ENCODE assay signal across 17 cellular contexts in the genomic region with DNA sequence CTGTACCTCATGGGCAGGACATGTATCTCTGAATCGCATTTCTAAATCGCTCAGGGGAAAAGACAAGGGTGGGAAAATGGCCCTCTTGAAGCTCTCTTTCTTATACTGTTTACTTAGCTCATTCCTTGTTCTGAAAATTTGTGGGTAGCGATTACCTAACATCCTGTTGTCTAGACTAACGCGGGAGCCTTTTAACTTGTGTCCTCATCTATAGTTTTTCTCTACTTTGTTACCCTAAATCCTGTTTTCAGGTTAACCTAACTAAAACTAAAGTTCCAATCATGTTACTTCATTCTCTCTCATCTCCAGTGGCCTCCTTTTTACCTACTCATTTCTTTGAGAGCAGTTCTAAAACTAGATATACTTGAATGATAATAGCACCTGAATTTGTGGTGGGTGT. TPM values are rescaled to one million over a fixed set of nuclear protein-coding genes. Genes with fewer than 3 reads are reported as not detected.
DNase-seq lines count a peak whose midpoint lies in the region; ATAC-seq and TF ChIP-seq lines count a peak whose summit lies in the region.
"Had no signal": no experiment of that assay in that cellular context is flagged by ENCODE, and none has a peak within 500 bp of the region (broad histone marks: within the 10 kb centered on the region; RNA-seq: fewer than 3 reads in every experiment).

No MANE protein-coding gene starts in this region.

- TF ChIP-seq CTCF in fibroblast of pulmonary artery (IDR thresholded peaks at IDR 0.05; ENCODE audit: low read length, missing control alignments), result no peak

- CTCF ChIA-PET in activated CD4-positive, alpha-beta memory T cell treated with anti-CD3 and anti-CD28 coated beads for 36 hours (lab: Charles Lee), result no interaction called here

- DNase-seq in CD4-positive, CD25-positive, alpha-beta regulatory T cell, result peak in 2 of 3 donors; percentile 35 to 45
- DNase-seq in activated CD4-positive, alpha-beta memory T cell treated with anti-CD3 and anti-CD28 coated beads for 36 hours, result no peak
- DNase-seq in fibroblast of pulmonary artery (ENCODE audit: low read depth) (peak; percentile 56), hepatic stellate cell (ENCODE audit: low spot score) (no peak), HuH-7 (ENCODE audit: low spot score) (no peak)
- DNase-seq: activated CD8-positive, alpha-beta memory T cell treated with anti-CD3 and anti-CD28 coated beads for 24 hours; activated naive CD8-positive, alpha-beta T cell treated with anti-CD3 and anti-CD28 coated beads, Interleukin-2, amount 50 U/mL, for 24 hours; C1 segment of cervical spinal cord; GDM1; Kasumi-1; NCI-H2227 treated with DMSO at 0.1 percent for 48 hours; right cardiac atrium; T-helper 9 cell had no signal

- peaks cover 15% of the 10 kb centered on the region for H3K36me3 Mint-ChIP-seq in CD4-positive, CD25-positive, alpha-beta regulatory T cell
- peaks cover 13% of the 10 kb centered on the region for H3K36me3 Mint-ChIP-seq in activated CD4-positive, alpha-beta memory T cell treated with anti-CD3 and anti-CD28 coated beads for 36 hours

- H3K27ac Mint-ChIP-seq in CD4-positive, CD25-positive, alpha-beta regulatory T cell, result peak overlapping the region in 1 of 3 donors; percentile 67
- H3K27ac Mint-ChIP-seq in activated CD4-positive, alpha-beta memory T cell treated with anti-CD3 and anti-CD28 coated beads for 36 hours, result peak overlapping the region; percentile 61
- H3K27ac Mint-ChIP-seq: activated naive CD8-positive, alpha-beta T cell treated with anti-CD3 and anti-CD28 coated beads, Interleukin-2, amount 50 U/mL, for 24 hours; nephron had no signal

- H3K4me3 Mint-ChIP-seq in CD4-positive, CD25-positive, alpha-beta regulatory T cell, result peak overlapping the region in 3 of 4 donors; percentile 26 to 76 (median 68)
- H3K4me3 Mint-ChIP-seq in activated CD4-positive, alpha-beta memory T cell treated with anti-CD3 and anti-CD28 coated beads for 36 hours, result peak overlapping the region; percentile 20
- H3K4me3 Mint-ChIP-seq: activated naive CD8-positive, alpha-beta T cell treated with anti-CD3 and anti-CD28 coated beads, Interleukin-2, amount 50 U/mL, for 24 hours; nephron had no signal

- H3K9me3 ChIP-seq in CD4-positive, CD25-positive, alpha-beta regulatory T cell (ENCODE audit: control insufficient read depth in 2 of 2, low read length in 2 of 2), result no peaks in the 10 kb centered on the region

- peaks cover 24 to 63% (median 40%) of the 10 kb centered on the region in 4 donors for H3K4me1 Mint-ChIP-seq in CD4-positive, CD25-positive, alpha-beta regulatory T cell
- peaks cover 59% of the 10 kb centered on the region for H3K4me1 Mint-ChIP-seq in activated CD4-positive, alpha-beta memory T cell treated with anti-CD3 and anti-CD28 coated beads for 36 hours (ENCODE audit: low read depth)

- POLR2A ChIA-PET in activated CD4-positive, alpha-beta memory T cell treated with anti-CD3 and anti-CD28 coated beads for 36 hours (lab: Charles Lee), result no interaction called here

- no peaks in the 10 kb centered on the region for H3K27me3 ChIP-seq in CD4-positive, CD25-positive, alpha-beta regulatory T cell (ENCODE audit: control insufficient read depth, insufficient read depth, low read length)

- no peaks in the 10 kb centered on the region for H3K9me3 Mint-ChIP-seq in CD4-positive, CD25-positive, alpha-beta regulatory T cell
- H3K9me3 Mint-ChIP-seq in activated CD4-positive, alpha-beta memory T cell treated with anti-CD3 and anti-CD28 coated beads for 36 hours, result no peaks in the 10 kb centered on the region
- H3K9me3 Mint-ChIP-seq: activated naive CD8-positive, alpha-beta T cell treated with anti-CD3 and anti-CD28 coated beads, Interleukin-2, amount 50 U/mL, for 24 hours; nephron had no signal

- intact Hi-C loops in activated CD4-positive, alpha-beta memory T cell treated with anti-CD3 and anti-CD28 coated beads for 36 hours (cut with micrococcal nuclease), result loop anchor here (1.0 to 5.0 kb wide), 3 partner anchors 16 to 218 kb away; partner anchors contain the start of genes CCDC110 and CFAP97

- H3K27me3 Mint-ChIP-seq in CD4-positive, CD25-positive, alpha-beta regulatory T cell, result no peaks in the 10 kb centered on the region
- H3K27me3 Mint-ChIP-seq in activated CD4-positive, alpha-beta memory T cell treated with anti-CD3 and anti-CD28 coated beads for 36 hours, result no peaks in the 10 kb centered on the region
- H3K27me3 Mint-ChIP-seq: activated naive CD8-positive, alpha-beta T cell treated with anti-CD3 and anti-CD28 coated beads, Interleukin-2, amount 50 U/mL, for 24 hours had no signal

- peak overlapping the region; percentile 50 for H3K27ac ChIP-seq in CD4-positive, CD25-positive, alpha-beta regulatory T cell (ENCODE audit: insufficient read depth, low read length, poor library complexity, severe bottlenecking)

- H3K4me1 ChIP-seq in CD4-positive, CD25-positive, alpha-beta regulatory T cell (ENCODE audit: control insufficient read depth, insufficient read depth, low read length, poor library complexity, severe bottlenecking), result peaks cover 44% of the 10 kb centered on the region

- peak overlapping the region; percentile 49 for H3K4me3 ChIP-seq in CD4-positive, CD25-positive, alpha-beta regulatory T cell (ENCODE audit: low read depth, low read length)
- no peak overlapping the region for H3K4me3 ChIP-seq in fibroblast of pulmonary artery (replicated peaks; ENCODE audit: low read depth, low read length)

- H3K36me3 ChIP-seq in CD4-positive, CD25-positive, alpha-beta regulatory T cell (ENCODE audit: control insufficient read depth, insufficient read depth, low read length), result no peaks in the 10 kb centered on the region

- ATAC-seq in CD4-positive, CD25-positive, alpha-beta regulatory T cell (ENCODE audit: low read depth in 2 of 2), result no peak
- ATAC-seq in GM18868 (IDR thresholded peaks at IDR 0.05; ENCODE audit: unreplicated experiment), result peak; percentile 25
- no peak for ATAC-seq in HG03135 (IDR thresholded peaks at IDR 0.05; ENCODE audit: unreplicated experiment)
- no peak for ATAC-seq in HG03442 (IDR thresholded peaks at IDR 0.05; ENCODE audit: unreplicated experiment)
- ATAC-seq: activated naive CD8-positive, alpha-beta T cell treated with anti-CD3 and anti-CD28 coated beads, Interleukin-2, amount 50 U/mL, for 24 hours; right cardiac atrium had no signal

RNA-seq across cellular contexts. Expression of gene SNX25, which starts 45.0 kb away (rescaled TPM):
- total RNA-seq in CD4-positive, CD25-positive, alpha-beta regulatory T cell, result 22.2 TPM
- 1 to 10 TPM; 3.7 to 8.6 (median 7.0) TPM for polyA plus RNA-seq in CD4-positive, CD25-positive, alpha-beta regulatory T cell
- total RNA-seq in activated CD4-positive, alpha-beta memory T cell treated with anti-CD3 and anti-CD28 coated beads for 36 hours, result 10 to 100 TPM; 18.9 to 21.6 TPM

RNA-seq across cellular contexts. Expression of gene CFAP97, which starts 50.6 kb away (rescaled TPM):
- 28.3 TPM for total RNA-seq in CD4-positive, CD25-positive, alpha-beta regulatory T cell
- polyA plus RNA-seq in CD4-positive, CD25-positive, alpha-beta regulatory T cell, result 10 to 100 TPM; 68.6 to 87.1 (median 80.2) TPM
- 10 to 100 TPM; 47.5 to 48.6 TPM for total RNA-seq in activated CD4-positive, alpha-beta memory T cell treated with anti-CD3 and anti-CD28 coated beads for 36 hours

Comparison
In these comparisons a context has a peak if more than half of its experiments do, and no peak if none do; other contexts are left out.
1. DNase-seq: peak in CD4-positive, CD25-positive, alpha-beta regulatory T cell (2 of 3) and fibroblast of pulmonary artery (single experiment); none in activated CD4-positive, alpha-beta memory T cell treated with anti-CD3 and anti-CD28 coated beads for 36 hours (single experiment), hepatic stellate cell (single experiment) and HuH-7 (single experiment).